ENCODE assay signal across 22 cellular contexts in genomic region chr17:1754430-1755112, GRCh38. TPM values are rescaled to one million over a fixed set of nuclear protein-coding genes. Genes with fewer than 3 reads are reported as not detected.
DNase-seq lines count a peak whose midpoint lies in the region; ATAC-seq and TF ChIP-seq lines count a peak whose summit lies in the region.
"Had no signal": no experiment of that assay in that cellular context is flagged by ENCODE, and none has a peak within 500 bp of the region (broad histone marks: within the 10 kb centered on the region; RNA-seq: fewer than 3 reads in every experiment).

No MANE protein-coding gene starts in this region.

- no peaks in the 10 kb centered on the region for H4K20me1 ChIP-seq in BLaER1 treated with 17β-estradiol and CSF1 and Interleukin-3, amounts not matched to agents 10 nM and 100 nM

- no peaks in the 10 kb centered on the region for H3K36me3 ChIP-seq in BLaER1 treated with 17β-estradiol and CSF1 and Interleukin-3, amounts not matched to agents 10 nM and 100 nM
- no peaks in the 10 kb centered on the region for H3K36me3 ChIP-seq in prostate gland
- H3K36me3 ChIP-seq: left ventricle myocardium inferior had no signal

- peaks cover 8% of the 10 kb centered on the region for H3K27me3 Mint-ChIP-seq in brain
- H3K27me3 Mint-ChIP-seq in nephron progenitor cell (ENCODE audit: low read depth, poor library complexity): peaks cover 14% of the 10 kb centered on the region
- H3K27me3 Mint-ChIP-seq: T-helper 17 cell, type B pancreatic cell had no signal

- H3K27ac Mint-ChIP-seq in brain (peak overlapping the region in 4 of 5 experiments; percentile 66 to 97 (median 86)), nephron progenitor cell (no peak overlapping the region)
- H3K27ac Mint-ChIP-seq: activated naive CD4-positive, alpha-beta T cell treated with anti-CD3 and anti-CD28 coated beads, Interleukin-2, amount 50 U/mL, for 72 hours; H9; natural killer cell; T-helper 17 cell; type B pancreatic cell had no signal

- peak overlapping the region in 1 of 5 experiments; percentile 24 for H3K4me3 Mint-ChIP-seq in brain
- no peak overlapping the region for H3K4me3 Mint-ChIP-seq in nephron progenitor cell
- H3K4me3 Mint-ChIP-seq: H9, natural killer cell, T-helper 17 cell, type B pancreatic cell had no signal

- 49% methylated on average over 24 of the region's 25 CpGs for WGBS in prostate gland

- H3K9ac ChIP-seq in BLaER1 treated with 17β-estradiol and CSF1 and Interleukin-3, amounts not matched to agents 10 nM and 100 nM: peak overlapping the region in 5 of 11 experiments; percentile 6 to 61 (median 35); a peak in 4 of 22 replicates

- H3K4me1 Mint-ChIP-seq in brain (peaks cover 16% of the 10 kb centered on the region), nephron progenitor cell (peaks cover 47% of the 10 kb centered on the region)

- DNase-seq in left lobe of liver (ENCODE audit: low spot score) (no peak), prostate gland (ENCODE audit: low spot score) (no peak), nephron progenitor cell (no peak), EL (no peak)
- DNase-seq in stimulated activated CD4-positive, alpha-beta T cell treated with anti-CD3 and anti-CD28 coated beads, Interleukin-2, amount 100 ng/mL, for 24 hours: no peak
- DNase-seq: ACHN, activated T-cell treated with anti-CD3 and anti-CD28 coated beads for 4 hours, DMS53, H9, KG1, left ventricle myocardium inferior, natural killer cell, NCI-H1436, NCI-H2107, NCI-H82, RPMI8226, T-helper 17 cell had no signal

- H3K4me1 ChIP-seq in BLaER1 treated with 17β-estradiol and CSF1 and Interleukin-3, amounts not matched to agents 10 nM and 100 nM: peaks cover 27 to 84% (median 48%) of the 10 kb centered on the region in 10 experiments
- H3K4me1 ChIP-seq in prostate gland (replicated peaks): no peaks in the 10 kb centered on the region
- H3K4me1 ChIP-seq: left ventricle myocardium inferior had no signal

- TF ChIP-seq POLR2A in prostate gland (IDR thresholded peaks at IDR 0.05): no peak

- TF ChIP-seq CTCF in brain (conservative IDR thresholded peaks at IDR 0.05) (no peak), prostate gland (IDR thresholded peaks at IDR 0.05) (no peak), nephron progenitor cell (IDR thresholded peaks at IDR 0.05) (no peak)

- no peaks in the 10 kb centered on the region for H3K27me3 ChIP-seq in BLaER1 treated with 17β-estradiol and CSF1 and Interleukin-3, amounts not matched to agents 10 nM and 100 nM
- no peaks in the 10 kb centered on the region for H3K27me3 ChIP-seq in prostate gland (replicated peaks; ENCODE audit: insufficient read depth)

- peak overlapping the region in 4 of 11 experiments; percentile 3 to 45 (median 37); a peak in 3 of 22 replicates for H3K27ac ChIP-seq in BLaER1 treated with 17β-estradiol and CSF1 and Interleukin-3, amounts not matched to agents 10 nM and 100 nM
- peak overlapping the region; percentile 10 to 62 for H3K27ac ChIP-seq in prostate gland
- H3K27ac ChIP-seq: left ventricle myocardium inferior had no signal

- H3K9me3 Mint-ChIP-seq in brain (peaks cover 0 to 2% (median 0%) of the 10 kb centered on the region in 5 experiments), nephron progenitor cell (no peaks in the 10 kb centered on the region)
- H3K9me3 Mint-ChIP-seq: activated naive CD4-positive, alpha-beta T cell treated with anti-CD3 and anti-CD28 coated beads, Interleukin-2, amount 50 U/mL, for 72 hours; H9; natural killer cell; type B pancreatic cell had no signal

- H3K36me3 Mint-ChIP-seq in brain: no peaks in the 10 kb centered on the region
- no peaks in the 10 kb centered on the region for H3K36me3 Mint-ChIP-seq in nephron progenitor cell (ENCODE audit: low read depth)
- H3K36me3 Mint-ChIP-seq: activated naive CD4-positive, alpha-beta T cell treated with anti-CD3 and anti-CD28 coated beads, Interleukin-2, amount 50 U/mL, for 72 hours; natural killer cell; type B pancreatic cell had no signal

- no peak overlapping the region for H3K4me3 ChIP-seq in BLaER1 treated with 17β-estradiol and CSF1 and Interleukin-3, amounts not matched to agents 10 nM and 100 nM
- H3K4me3 ChIP-seq in prostate gland: no peak overlapping the region
- H3K4me3 ChIP-seq: left ventricle myocardium inferior had no signal

- ATAC-seq in left lobe of liver (peak; percentile 49), HG03565 (IDR thresholded peaks at IDR 0.05; ENCODE audit: unreplicated experiment) (no peak)
- ATAC-seq: activated naive CD4-positive, alpha-beta T cell treated with anti-CD3 and anti-CD28 coated beads, Interleukin-2, amount 50 U/mL, for 72 hours; natural killer cell; T-helper 17 cell had no signal

- no peaks in the 10 kb centered on the region for H3K9me3 ChIP-seq in BLaER1 treated with 17β-estradiol and CSF1 and Interleukin-3, amounts not matched to agents 10 nM and 100 nM (replicated peaks in 1 of 11)
- no peaks in the 10 kb centered on the region for H3K9me3 ChIP-seq in prostate gland
- H3K9me3 ChIP-seq: left ventricle myocardium inferior had no signal

- H3K4me2 ChIP-seq in BLaER1 treated with 17β-estradiol and CSF1 and Interleukin-3, amounts not matched to agents 10 nM and 100 nM: peak overlapping the region; percentile 54 to 92 (median 70); a peak in 19 of 22 replicates

- intact Hi-C loops in prostate gland (cut with DNase I): no loop called here

RNA-seq across cellular contexts. Expression of gene SERPINF1, which starts 7.3 kb away (rescaled TPM):
- 31.9 TPM for polyA plus RNA-seq in brain (ENCODE audit: insufficient read depth, low read depth, low replicate concordance)
- total RNA-seq in left lobe of liver (1,041 TPM), prostate gland (1,000 to 10,000 TPM in 1 of 2 donors, 100 to 1,000 TPM in 1; 119 to 2,127 TPM)

RNA-seq across cellular contexts. Expression of gene SERPINF2, which starts 11.9 kb away (rescaled TPM):
- 0.24 TPM for polyA plus RNA-seq in brain (ENCODE audit: insufficient read depth, low read depth, low replicate concordance)
- total RNA-seq in left lobe of liver: 1,138 TPM
- 10 to 100 TPM; 30.4 to 56.1 TPM for total RNA-seq in prostate gland

RNA-seq across cellular contexts. Expression of gene WDR81, which starts 30.1 kb away (rescaled TPM):
- 12.5 TPM for polyA plus RNA-seq in brain (ENCODE audit: insufficient read depth, low read depth, low replicate concordance)
- total RNA-seq in left lobe of liver (27.0 TPM), prostate gland (10 to 100 TPM; 39.2 to 72.9 TPM)

RNA-seq across cellular contexts. Expression of gene TLCD2, which starts 44.4 kb away (rescaled TPM):
- 0.27 TPM for polyA plus RNA-seq in brain (ENCODE audit: insufficient read depth, low read depth, low replicate concordance)
- 4.2 TPM for total RNA-seq in left lobe of liver
- 1 to 10 TPM; 2.3 TPM for total RNA-seq in prostate gland

Comparison
In these comparisons a context has a peak if more than half of its experiments do, and no peak if none do; other contexts are left out.
1. RNA of gene SERPINF2, which starts 11.9 kb away (total RNA-seq): 1,138 TPM in left lobe of liver (single experiment); 30.4 to 56.1 TPM in prostate gland; every median in the first group is over 10 times any median in the second.